Comparison of ENCODE assay signal across 16 cellular contexts in genomic region chr4:189021831-189022230, GRCh38.
DNase-seq lines count a peak whose midpoint lies in the region; ATAC-seq and TF ChIP-seq lines count a peak whose summit lies in the region.
"Had no signal": no experiment of that assay in that cellular context is flagged by ENCODE, and none has a peak within 500 bp of the region (broad histone marks: within the 10 kb centered on the region; RNA-seq: fewer than 3 reads in every experiment).

No MANE protein-coding gene starts in this region.

- no peaks in the 10 kb centered on the region for H3K9me3 Mint-ChIP-seq in endothelial cell (ENCODE audit: unreplicated experiment)
- H3K9me3 Mint-ChIP-seq in activated CD4-positive, alpha-beta memory T cell treated with anti-CD3 and anti-CD28 coated beads, Interleukin-2, amount 10 ng/mL, durations not matched to agents 7 days and 5 days = peaks cover 10% of the 10 kb centered on the region

- no peak overlapping the region for H3K4me3 ChIP-seq in HUES6 (ENCODE audit: low read depth, low read length)
- no peak overlapping the region for H3K4me3 ChIP-seq in mucosa of descending colon
- H3K4me3 ChIP-seq: upper lobe of right lung had no signal

- H3K9me3 ChIP-seq in HUES6 (ENCODE audit: control insufficient read depth, insufficient read depth, low read depth, low read length) (no peaks in the 10 kb centered on the region), mucosa of descending colon (no peaks in the 10 kb centered on the region)
- H3K9me3 ChIP-seq: upper lobe of right lung had no signal

- CTCF ChIA-PET in activated CD4-positive, alpha-beta memory T cell treated with anti-CD3 and anti-CD28 coated beads, Interleukin-2, amount 10 ng/mL, durations not matched to agents 7 days and 5 days (lab: Charles Lee) = no interaction called here

- ATAC-seq in mucosa of descending colon (peak; percentile 34), HG02678 (IDR thresholded peaks at IDR 0.05; ENCODE audit: unreplicated experiment) (no peak)
- ATAC-seq: activated CD8-positive, alpha-beta T cell treated with anti-CD3 and anti-CD28 coated beads, Interleukin-2, amount 10 ng/mL, durations not matched to agents 7 days and 5 days; T-cell; upper lobe of right lung had no signal

- H3K27me3 Mint-ChIP-seq in endothelial cell (ENCODE audit: unreplicated experiment) = peaks cover 4% of the 10 kb centered on the region
- H3K27me3 Mint-ChIP-seq in activated CD4-positive, alpha-beta memory T cell treated with anti-CD3 and anti-CD28 coated beads, Interleukin-2, amount 10 ng/mL, durations not matched to agents 7 days and 5 days = no peaks in the 10 kb centered on the region
- H3K27me3 Mint-ChIP-seq: activated naive CD8-positive, alpha-beta T cell; B cell; T-cell had no signal

- no peaks in the 10 kb centered on the region for H3K36me3 Mint-ChIP-seq in endothelial cell (ENCODE audit: low read depth, unreplicated experiment)
- H3K36me3 Mint-ChIP-seq in activated CD4-positive, alpha-beta memory T cell treated with anti-CD3 and anti-CD28 coated beads, Interleukin-2, amount 10 ng/mL, durations not matched to agents 7 days and 5 days (ENCODE audit: low read depth) = no peaks in the 10 kb centered on the region
- H3K36me3 Mint-ChIP-seq: activated naive CD8-positive, alpha-beta T cell; T-cell had no signal

- no peaks in the 10 kb centered on the region for H3K4me1 ChIP-seq in HUES6 (ENCODE audit: control insufficient read depth, insufficient read depth, low read length)
- no peaks in the 10 kb centered on the region for H3K4me1 ChIP-seq in mucosa of descending colon (ENCODE audit: low read depth)
- H3K4me1 ChIP-seq: upper lobe of right lung had no signal

- H3K36me3 ChIP-seq in HUES6 (ENCODE audit: control insufficient read depth, insufficient read depth, low read length) (no peaks in the 10 kb centered on the region), mucosa of descending colon (ENCODE audit: low read depth) (no peaks in the 10 kb centered on the region)
- H3K36me3 ChIP-seq: upper lobe of right lung had no signal

- peak overlapping the region; percentile 68; the same call in 1 of the 2 replicates for H3K27ac ChIP-seq in HUES6 (ENCODE audit: low read depth, low read length)
- H3K27ac ChIP-seq: upper lobe of right lung had no signal

- intact Hi-C loops in mucosa of descending colon (cut with DNase I, micrococcal nuclease) = no loop called here

- DNase-seq in AG08396 (ENCODE audit: low spot score) (peak; percentile 46), endothelial cell (ENCODE audit: low spot score) (no peak), mucosa of descending colon (no peak), NCI-H1694 (lab: John Stamatoyannopoulos, UW) (no peak)
- no peak for DNase-seq in activated CD4-positive, alpha-beta memory T cell treated with anti-CD3 and anti-CD28 coated beads, Interleukin-2, amount 10 ng/mL, durations not matched to agents 7 days and 5 days
- DNase-seq in stimulated activated CD4-positive, alpha-beta T cell treated with anti-CD3 and anti-CD28 coated beads, Interleukin-4, amount 100 ng/mL, for 1 hour = no peak
- DNase-seq: activated CD8-positive, alpha-beta T cell treated with anti-CD3 and anti-CD28 coated beads, Interleukin-2, amount 10 ng/mL, durations not matched to agents 7 days and 5 days; hippocampal formation; NCI-H1930; NK-92 treated with Interleukin-12 subunit alpha and Interleukin-12 subunit beta, amount 100 ng/mL, for 24 hours; T-cell; upper lobe of right lung had no signal

- H3K27me3 ChIP-seq in HUES6 (ENCODE audit: control insufficient read depth, insufficient read depth, low read length) = no peaks in the 10 kb centered on the region
- H3K27me3 ChIP-seq: upper lobe of right lung had no signal

- no peak overlapping the region for H3K4me3 Mint-ChIP-seq in endothelial cell (ENCODE audit: unreplicated experiment)
- no peak overlapping the region for H3K4me3 Mint-ChIP-seq in activated CD4-positive, alpha-beta memory T cell treated with anti-CD3 and anti-CD28 coated beads, Interleukin-2, amount 10 ng/mL, durations not matched to agents 7 days and 5 days
- H3K4me3 Mint-ChIP-seq: activated CD8-positive, alpha-beta T cell treated with anti-CD3 and anti-CD28 coated beads, Interleukin-2, amount 10 ng/mL, durations not matched to agents 7 days and 5 days; activated naive CD8-positive, alpha-beta T cell; B cell; T-cell had no signal

- POLR2A ChIA-PET in activated CD4-positive, alpha-beta memory T cell treated with anti-CD3 and anti-CD28 coated beads, Interleukin-2, amount 10 ng/mL, durations not matched to agents 7 days and 5 days (lab: Charles Lee) = no interaction called here

- H3K27ac Mint-ChIP-seq in endothelial cell (ENCODE audit: unreplicated experiment) = peak overlapping the region; percentile 30
- no peak overlapping the region for H3K27ac Mint-ChIP-seq in activated CD4-positive, alpha-beta memory T cell treated with anti-CD3 and anti-CD28 coated beads, Interleukin-2, amount 10 ng/mL, durations not matched to agents 7 days and 5 days
- H3K27ac Mint-ChIP-seq: activated CD8-positive, alpha-beta T cell treated with anti-CD3 and anti-CD28 coated beads, Interleukin-2, amount 10 ng/mL, durations not matched to agents 7 days and 5 days; activated naive CD8-positive, alpha-beta T cell; B cell; T-cell had no signal

- TF ChIP-seq CTCF in endothelial cell (IDR thresholded peaks at IDR 0.05; ENCODE audit: unreplicated experiment) = no peak
- no peak for TF ChIP-seq CTCF in mucosa of descending colon (IDR thresholded peaks at IDR 0.05)

- H3K4me1 Mint-ChIP-seq in endothelial cell (ENCODE audit: unreplicated experiment) = peaks cover 8% of the 10 kb centered on the region
- no peaks in the 10 kb centered on the region for H3K4me1 Mint-ChIP-seq in activated CD4-positive, alpha-beta memory T cell treated with anti-CD3 and anti-CD28 coated beads, Interleukin-2, amount 10 ng/mL, durations not matched to agents 7 days and 5 days
- H3K4me1 Mint-ChIP-seq: B cell, T-cell had no signal

- no peak overlapping the region for H3K9ac ChIP-seq in HUES6 (ENCODE audit: low read length)
